In genomic region chr2:119359774-119360173, GRCh38 we compare ENCODE assay signal across 35 cellular contexts.
"Had no signal": no experiment of that assay in that cellular context is flagged by ENCODE, and none has a peak within 500 bp of the region (broad histone marks: within the 10 kb centered on the region; RNA-seq: fewer than 3 reads in every experiment).

No MANE protein-coding gene starts in this region.

- H3K27ac Mint-ChIP-seq: activated B cell treated with CpG ODN at 0.5 μM for 24 hours; activated CD4-positive, alpha-beta memory T cell treated with anti-CD3 and anti-CD28 coated beads for 36 hours; activated CD4-positive, alpha-beta T cell treated with anti-CD3 and anti-CD28 coated beads, Interleukin-2, amount 10 ng/mL, durations not matched to agents 24 days and 14 days; activated CD8-positive, alpha-beta T cell treated with anti-CD3 and anti-CD28 coated beads for 36 hours; activated naive CD4-positive, alpha-beta T cell treated with anti-CD3 and anti-CD28 coated beads for 36 hours; activated naive CD4-positive, alpha-beta T cell treated with anti-CD3 and anti-CD28 coated beads, Interleukin-2, amount 50 U/mL, for 72 hours; activated naive CD8-positive, alpha-beta T cell treated with anti-CD3 and anti-CD28 coated beads for 36 hours; activated T-helper 2 cell treated with anti-CD3 and anti-CD28 coated beads, Interferon-gamma antibody, Interleukin-2, Interleukin-4, amounts not matched to agents 10 μg/mL and 5 μg/mL and 100 μg/mL, durations not matched to agents 14 hours and 24 hours and 36 hours; T-cell; T-helper 1 cell treated with Interleukin-12 subunit alpha and Interleukin-12 subunit beta and Interleukin-4 antibody, amounts not matched to agents 30 μg/mL and 1 μg/mL, for 36 hours; T-helper 2 cell treated with Interferon-gamma antibody and Interleukin-4, amounts not matched to agents 5 μg/mL and 100 μg/mL, for 36 hours had no signal

- H3K9me3 Mint-ChIP-seq: activated CD4-positive, alpha-beta memory T cell treated with anti-CD3 and anti-CD28 coated beads for 36 hours; activated CD4-positive, alpha-beta T cell treated with anti-CD3 and anti-CD28 coated beads, Interleukin-2, amount 10 ng/mL, durations not matched to agents 24 days and 14 days; activated CD8-positive, alpha-beta T cell treated with anti-CD3 and anti-CD28 coated beads for 36 hours; activated naive CD4-positive, alpha-beta T cell treated with anti-CD3 and anti-CD28 coated beads for 36 hours; activated naive CD4-positive, alpha-beta T cell treated with anti-CD3 and anti-CD28 coated beads, Interleukin-2, amount 50 U/mL, for 72 hours; activated T-cell treated with anti-CD3 and anti-CD28 coated beads, Interleukin-2, amount 50 U/mL, for 4 hours; activated T-helper 2 cell treated with anti-CD3 and anti-CD28 coated beads, Interferon-gamma antibody, Interleukin-2, Interleukin-4, amounts not matched to agents 10 μg/mL and 5 μg/mL and 100 μg/mL, durations not matched to agents 14 hours and 24 hours and 36 hours; T-cell; T-helper 1 cell treated with Interleukin-12 subunit alpha and Interleukin-12 subunit beta and Interleukin-4 antibody, amounts not matched to agents 30 μg/mL and 1 μg/mL, for 36 hours; T-helper 2 cell treated with Interferon-gamma antibody and Interleukin-4, amounts not matched to agents 5 μg/mL and 100 μg/mL, for 36 hours had no signal

- H3K36me3 ChIP-seq: adrenal gland, brain microvascular endothelial cell, breast epithelium had no signal

- H3K9me3 ChIP-seq: adrenal gland, body of pancreas, breast epithelium had no signal

- H3K4me3 Mint-ChIP-seq: activated B cell treated with CpG ODN at 0.5 μM for 24 hours; activated CD4-positive, alpha-beta memory T cell treated with anti-CD3 and anti-CD28 coated beads for 36 hours; activated CD4-positive, alpha-beta T cell treated with anti-CD3 and anti-CD28 coated beads, Interleukin-2, amount 10 ng/mL, durations not matched to agents 24 days and 14 days; activated CD8-positive, alpha-beta T cell treated with anti-CD3 and anti-CD28 coated beads for 36 hours; activated naive CD4-positive, alpha-beta T cell treated with anti-CD3 and anti-CD28 coated beads for 36 hours; activated naive CD8-positive, alpha-beta T cell treated with anti-CD3 and anti-CD28 coated beads for 36 hours; activated T-cell treated with anti-CD3 and anti-CD28 coated beads, Interleukin-2, amount 50 U/mL, for 4 hours; T-cell; T-helper 1 cell treated with Interleukin-12 subunit alpha and Interleukin-12 subunit beta and Interleukin-4 antibody, amounts not matched to agents 30 μg/mL and 1 μg/mL, for 36 hours; T-helper 2 cell treated with Interferon-gamma antibody and Interleukin-4, amounts not matched to agents 5 μg/mL and 100 μg/mL, for 36 hours had no signal

- H3K27me3 ChIP-seq: adrenal gland, body of pancreas, brain microvascular endothelial cell, breast epithelium had no signal

- H3K27me3 Mint-ChIP-seq: activated B cell treated with CpG ODN at 0.5 μM for 24 hours; activated CD4-positive, alpha-beta memory T cell treated with anti-CD3 and anti-CD28 coated beads for 36 hours; activated CD8-positive, alpha-beta T cell treated with anti-CD3 and anti-CD28 coated beads for 36 hours; activated naive CD8-positive, alpha-beta T cell treated with anti-CD3 and anti-CD28 coated beads for 36 hours; T-cell had no signal

- H3K4me3 ChIP-seq: adrenal gland, body of pancreas, breast epithelium had no signal

- H3K36me3 Mint-ChIP-seq: activated CD4-positive, alpha-beta memory T cell treated with anti-CD3 and anti-CD28 coated beads for 36 hours; activated naive CD4-positive, alpha-beta T cell treated with anti-CD3 and anti-CD28 coated beads, Interleukin-2, amount 50 U/mL, for 72 hours; T-cell had no signal

- FAIRE-seq: astrocyte, TTC549 had no signal

- H3K4me1 ChIP-seq: breast epithelium had no signal

- DNase-seq: activated B cell treated with CpG ODN at 0.5 μM for 24 hours; activated CD4-positive, alpha-beta memory T cell treated with anti-CD3 and anti-CD28 coated beads for 36 hours; activated CD4-positive, alpha-beta T cell treated with anti-CD3 and anti-CD28 coated beads for 4 hours; activated CD4-positive, alpha-beta T cell treated with anti-CD3 and anti-CD28 coated beads, Interleukin-2, amount 10 ng/mL, durations not matched to agents 24 days and 14 days; activated CD4-positive, alpha-beta T cell treated with anti-CD3 and anti-CD28 coated beads, Interleukin-2, amount 50 U/mL, for 1 hour; activated CD4-positive, alpha-beta T cell treated with anti-CD3 and anti-CD28 coated beads, Interleukin-2, amount 50 U/mL, for 4 hours; activated CD4-positive, CD25-positive, alpha-beta regulatory T cell treated with anti-CD3 and anti-CD28 coated beads, Interleukin-2, amount 50 U/mL, for 72 hours; activated CD8-positive, alpha-beta memory T cell treated with anti-CD3 and anti-CD28 coated beads, Interleukin-2, amount 50 U/mL, for 4 hours; activated CD8-positive, alpha-beta T cell treated with anti-CD3 and anti-CD28 coated beads for 36 hours; activated effector memory CD4-positive, alpha-beta T cell treated with Interleukin-2 at 50 U/mL for 16 hours; activated gamma-delta T cell treated with Interleukin-2 at 50 U/mL for 16 hours; activated naive CD4-positive, alpha-beta T cell; activated naive CD4-positive, alpha-beta T cell treated with anti-CD3 and anti-CD28 coated beads for 36 hours; activated naive CD4-positive, alpha-beta T cell treated with anti-CD3 and anti-CD28 coated beads, Interleukin-2, amount 50 U/mL, for 16 hours; activated naive CD8-positive, alpha-beta T cell treated with anti-CD3 and anti-CD28 coated beads for 36 hours; activated T-cell treated with anti-CD3 and anti-CD28 coated beads for 4 hours; activated T-cell treated with anti-CD3 and anti-CD28 coated beads, Interleukin-2, amount 50 U/mL, for 1 hour; activated T-cell treated with anti-CD3 and anti-CD28 coated beads, Interleukin-2, amount 50 U/mL, for 4 hours; adrenal gland; amniotic stem cell; aorta; body of pancreas; brain microvascular endothelial cell; central memory CD4-positive, alpha-beta T cell; T-cell; T-helper 2 cell; T-helper 9 cell had no signal

- ATAC-seq: activated naive CD4-positive, alpha-beta T cell treated with anti-CD3 and anti-CD28 coated beads, Interleukin-2, amount 50 U/mL, for 72 hours; activated T-cell treated with anti-CD3 and anti-CD28 coated beads, Interleukin-2, amount 50 U/mL, for 4 hours; body of pancreas; T-cell had no signal

- H3K27ac ChIP-seq: adrenal gland, body of pancreas, brain microvascular endothelial cell, breast epithelium, VCaP had no signal
